In genomic region chr6:31008165-31008564, GRCh38 we compare ENCODE assay signal across 1 cellular context.
TF ChIP-seq lines count a peak whose summit lies in the region.

No MANE protein-coding gene starts in this region.

TF ChIP-seq in WTC11, 78 proteins besides CTCF, POLR2A, EP300 and RAD21 (continued from another document):
- TF ChIP-seq ZNF532 (CRISPR knock-in tag; IDR thresholded peaks at IDR 0.05; ENCODE audit: borderline replicate concordance), result no peak
- no peak for TF ChIP-seq RELA (CRISPR knock-in tag; IDR thresholded peaks at IDR 0.05; ENCODE audit: borderline replicate concordance)
- no peak for TF ChIP-seq AR (CRISPR knock-in tag; IDR thresholded peaks at IDR 0.05)
- TF ChIP-seq KAT7 (CRISPR knock-in tag; IDR thresholded peaks at IDR 0.05; ENCODE audit: borderline replicate concordance), result no peak
- no peak for TF ChIP-seq ZNF671 (CRISPR knock-in tag; IDR thresholded peaks at IDR 0.05)
- TF ChIP-seq ZNF138 (CRISPR knock-in tag; conservative IDR thresholded peaks at IDR 0.05), result no peak
- TF ChIP-seq MAX (CRISPR knock-in tag; IDR thresholded peaks at IDR 0.05), result no peak
